In the genomic region with DNA sequence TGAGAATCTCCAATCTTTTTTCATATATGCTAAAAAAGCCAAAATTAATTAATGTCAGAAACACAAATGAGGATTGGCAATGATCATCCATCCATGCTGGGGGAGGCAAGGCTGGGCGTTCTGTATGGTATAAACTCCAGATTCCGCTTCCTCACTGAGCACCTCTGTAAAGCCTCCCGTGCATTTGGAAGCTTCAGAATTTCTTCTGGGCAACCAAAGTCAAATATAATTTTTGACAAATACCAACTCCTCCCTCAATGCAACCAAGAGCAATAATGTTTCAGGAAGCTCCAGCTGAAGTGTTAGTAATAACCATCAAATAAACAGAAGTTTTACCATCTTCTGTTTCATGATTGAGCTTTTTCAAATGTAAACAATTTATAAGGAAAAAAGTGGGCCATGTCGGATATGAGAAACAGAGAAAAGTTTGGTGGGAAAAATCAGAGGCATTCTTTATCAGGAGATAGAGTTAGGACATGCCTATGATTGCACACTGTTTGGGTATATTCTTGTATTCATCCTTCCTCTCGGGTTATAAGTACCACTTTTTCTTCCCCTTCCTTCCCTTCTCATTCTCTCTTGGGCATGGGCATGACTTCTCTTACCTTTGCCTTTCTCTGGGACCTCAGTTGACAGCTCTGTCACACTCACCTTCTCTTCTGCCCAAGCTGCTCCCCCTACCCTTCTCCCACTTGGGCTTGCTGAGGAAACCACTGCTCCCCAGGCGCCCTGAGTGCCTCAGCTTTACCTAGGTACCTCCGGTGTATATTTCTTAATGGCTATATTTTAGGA, we compare ENCODE assay signal across 1 cellular context.
TF ChIP-seq lines count a peak whose summit lies in the region.

No MANE protein-coding gene starts in this region.

TF ChIP-seq in K562, 482 proteins besides CTCF, POLR2A, EP300 and RAD21:
- TF ChIP-seq MED1 (CRISPR knock-in tag; IDR thresholded peaks at IDR 0.05; ENCODE audit: borderline replicate concordance), result no peak
- TF ChIP-seq, protein P1, sequence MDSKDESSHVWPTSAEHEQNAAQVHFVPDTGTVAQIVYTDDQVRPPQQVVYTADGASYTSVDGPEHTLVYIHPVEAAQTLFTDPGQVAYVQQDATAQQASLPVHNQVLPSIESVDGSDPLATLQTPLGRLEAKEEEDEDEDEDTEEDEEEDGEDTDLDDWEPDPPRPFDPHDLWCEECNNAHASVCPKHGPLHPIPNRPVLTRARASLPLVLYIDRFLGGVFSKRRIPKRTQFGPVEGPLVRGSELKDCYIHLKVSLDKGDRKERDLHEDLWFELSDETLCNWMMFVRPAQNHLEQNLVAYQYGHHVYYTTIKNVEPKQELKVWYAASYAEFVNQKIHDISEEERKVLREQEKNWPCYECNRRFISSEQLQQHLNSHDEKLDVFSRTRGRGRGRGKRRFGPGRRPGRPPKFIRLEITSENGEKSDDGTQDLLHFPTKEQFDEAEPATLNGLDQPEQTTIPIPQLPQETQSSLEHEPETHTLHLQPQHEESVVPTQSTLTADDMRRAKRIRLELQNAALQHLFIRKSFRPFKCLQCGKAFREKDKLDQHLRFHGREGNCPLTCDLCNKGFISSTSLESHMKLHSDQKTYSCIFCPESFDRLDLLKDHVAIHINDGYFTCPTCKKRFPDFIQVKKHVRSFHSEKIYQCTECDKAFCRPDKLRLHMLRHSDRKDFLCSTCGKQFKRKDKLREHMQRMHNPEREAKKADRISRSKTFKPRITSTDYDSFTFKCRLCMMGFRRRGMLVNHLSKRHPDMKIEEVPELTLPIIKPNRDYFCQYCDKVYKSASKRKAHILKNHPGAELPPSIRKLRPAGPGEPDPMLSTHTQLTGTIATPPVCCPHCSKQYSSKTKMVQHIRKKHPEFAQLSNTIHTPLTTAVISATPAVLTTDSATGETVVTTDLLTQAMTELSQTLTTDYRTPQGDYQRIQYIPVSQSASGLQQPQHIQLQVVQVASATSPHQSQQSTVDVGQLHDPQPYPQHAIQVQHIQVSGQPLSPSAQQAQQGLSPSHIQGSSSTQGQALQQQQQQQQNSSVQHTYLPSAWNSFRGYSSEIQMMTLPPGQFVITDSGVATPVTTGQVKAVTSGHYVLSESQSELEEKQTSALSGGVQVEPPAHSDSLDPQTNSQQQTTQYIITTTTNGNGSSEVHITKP (IDR thresholded peaks at IDR 0.05; ENCODE audit: partially characterized antibody), result peak; percentile 93
- TF ChIP-seq, protein P2, sequence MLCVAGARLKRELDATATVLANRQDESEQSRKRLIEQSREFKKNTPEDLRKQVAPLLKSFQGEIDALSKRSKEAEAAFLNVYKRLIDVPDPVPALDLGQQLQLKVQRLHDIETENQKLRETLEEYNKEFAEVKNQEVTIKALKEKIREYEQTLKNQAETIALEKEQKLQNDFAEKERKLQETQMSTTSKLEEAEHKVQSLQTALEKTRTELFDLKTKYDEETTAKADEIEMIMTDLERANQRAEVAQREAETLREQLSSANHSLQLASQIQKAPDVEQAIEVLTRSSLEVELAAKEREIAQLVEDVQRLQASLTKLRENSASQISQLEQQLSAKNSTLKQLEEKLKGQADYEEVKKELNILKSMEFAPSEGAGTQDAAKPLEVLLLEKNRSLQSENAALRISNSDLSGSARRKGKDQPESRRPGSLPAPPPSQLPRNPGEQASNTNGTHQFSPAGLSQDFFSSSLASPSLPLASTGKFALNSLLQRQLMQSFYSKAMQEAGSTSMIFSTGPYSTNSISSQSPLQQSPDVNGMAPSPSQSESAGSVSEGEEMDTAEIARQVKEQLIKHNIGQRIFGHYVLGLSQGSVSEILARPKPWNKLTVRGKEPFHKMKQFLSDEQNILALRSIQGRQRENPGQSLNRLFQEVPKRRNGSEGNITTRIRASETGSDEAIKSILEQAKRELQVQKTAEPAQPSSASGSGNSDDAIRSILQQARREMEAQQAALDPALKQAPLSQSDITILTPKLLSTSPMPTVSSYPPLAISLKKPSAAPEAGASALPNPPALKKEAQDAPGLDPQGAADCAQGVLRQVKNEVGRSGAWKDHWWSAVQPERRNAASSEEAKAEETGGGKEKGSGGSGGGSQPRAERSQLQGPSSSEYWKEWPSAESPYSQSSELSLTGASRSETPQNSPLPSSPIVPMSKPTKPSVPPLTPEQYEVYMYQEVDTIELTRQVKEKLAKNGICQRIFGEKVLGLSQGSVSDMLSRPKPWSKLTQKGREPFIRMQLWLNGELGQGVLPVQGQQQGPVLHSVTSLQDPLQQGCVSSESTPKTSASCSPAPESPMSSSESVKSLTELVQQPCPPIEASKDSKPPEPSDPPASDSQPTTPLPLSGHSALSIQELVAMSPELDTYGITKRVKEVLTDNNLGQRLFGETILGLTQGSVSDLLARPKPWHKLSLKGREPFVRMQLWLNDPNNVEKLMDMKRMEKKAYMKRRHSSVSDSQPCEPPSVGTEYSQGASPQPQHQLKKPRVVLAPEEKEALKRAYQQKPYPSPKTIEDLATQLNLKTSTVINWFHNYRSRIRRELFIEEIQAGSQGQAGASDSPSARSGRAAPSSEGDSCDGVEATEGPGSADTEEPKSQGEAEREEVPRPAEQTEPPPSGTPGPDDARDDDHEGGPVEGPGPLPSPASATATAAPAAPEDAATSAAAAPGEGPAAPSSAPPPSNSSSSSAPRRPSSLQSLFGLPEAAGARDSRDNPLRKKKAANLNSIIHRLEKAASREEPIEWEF (CRISPR knock-in tag; IDR thresholded peaks at IDR 0.05), result no peak
